1 cellular context compared by ENCODE assay signal in genomic region chr5:123209163-123210013, GRCh38.
TF ChIP-seq lines count a peak whose summit lies in the region.

No MANE protein-coding gene starts in this region.

TF ChIP-seq in IMR-90, 13 proteins besides CTCF, POLR2A, EP300 and RAD21 (continued from another document):
- TF ChIP-seq MAZ (IDR thresholded peaks at IDR 0.05; ENCODE audit: borderline replicate concordance, low read depth, low read length) (no peak), ELK1 (IDR thresholded peaks at IDR 0.05; ENCODE audit: borderline replicate concordance, low read depth, low read length) (no peak), SMC3 (IDR thresholded peaks at IDR 0.05; ENCODE audit: low read depth, low read length) (no peak), USF2 (IDR thresholded peaks at IDR 0.05; ENCODE audit: low read depth, low read length) (no peak), MAFK (IDR thresholded peaks at IDR 0.05; ENCODE audit: low read depth, low read length) (peak; percentile 93), RCOR1 (IDR thresholded peaks at IDR 0.05; ENCODE audit: insufficient replicate concordance, low read length) (no peak), FOS (IDR thresholded peaks at IDR 0.05; ENCODE audit: low read depth, low read length) (peak; percentile 84)
